In genomic region chr7:36747969-36748574, GRCh38 we compare ENCODE assay signal across 12 cellular contexts. TPM values are rescaled to one million over a fixed set of nuclear protein-coding genes. Genes with fewer than 3 reads are reported as not detected.
DNase-seq lines count a peak whose midpoint lies in the region; ATAC-seq, FAIRE-seq and TF ChIP-seq lines count a peak whose summit lies in the region.
"Had no signal": no experiment of that assay in that cellular context is flagged by ENCODE, and none has a peak within 500 bp of the region (broad histone marks: within the 10 kb centered on the region; RNA-seq: fewer than 3 reads in every experiment).

No MANE protein-coding gene starts in this region.

- CTCF ChIA-PET in A549 (lab: Yijun Ruan, JAX): interaction anchor here (0.9 to 1.9 kb wide), 2 partner anchors 9 to 77 kb away, joined by 5 to 6 read pairs; no protein-coding TSS in a partner anchor
- CTCF ChIA-PET in PC-9 (lab: Charles Lee): no interaction called here
- CTCF ChIA-PET in naive thymus-derived CD4-positive, alpha-beta T cell (lab: Charles Lee): interaction anchor here (1.0 kb wide), 1 partner anchor 77 kb away, joined by 3 read pairs; no protein-coding TSS in a partner anchor

- peaks cover 22% of the 10 kb centered on the region; the same call in 2 of the 3 replicates for H3K4me1 ChIP-seq in A549
- H3K4me1 ChIP-seq in KMS-11 (ENCODE audit: low read depth, poor library complexity, severe bottlenecking): peaks cover 26% of the 10 kb centered on the region
- H3K4me1 ChIP-seq in PC-9 (replicated peaks; ENCODE audit: insufficient read depth): no peaks in the 10 kb centered on the region
- H3K4me1 ChIP-seq in naive thymus-derived CD4-positive, alpha-beta T cell (ENCODE audit: control insufficient read depth in 2 of 2, insufficient read depth in 2 of 2, low read length in 2 of 2): peaks cover 0 to 11% of the 10 kb centered on the region in 2 donors

- no peaks in the 10 kb centered on the region for H3K27me3 Mint-ChIP-seq in chondrocyte (ENCODE audit: low read depth)
- peaks cover 0 to 8% (median 0%) of the 10 kb centered on the region in 5 donors for H3K27me3 Mint-ChIP-seq in naive thymus-derived CD4-positive, alpha-beta T cell

- H3K27me3 ChIP-seq in KMS-11 (ENCODE audit: insufficient read depth, low read depth): no peaks in the 10 kb centered on the region
- peaks cover 67% of the 10 kb centered on the region for H3K27me3 ChIP-seq in PC-9 (ENCODE audit: insufficient read depth, low read depth)
- H3K27me3 ChIP-seq in naive thymus-derived CD4-positive, alpha-beta T cell (ENCODE audit: control insufficient read depth in 2 of 2, insufficient read depth in 2 of 2, low read length in 2 of 2): no peaks in the 10 kb centered on the region
- H3K27me3 ChIP-seq: dorsolateral prefrontal cortex had no signal

- TF ChIP-seq CTCF in A549 (IDR thresholded peaks at IDR 0.05): no peak
- no peak for TF ChIP-seq CTCF in KMS-11 (conservative IDR thresholded peaks at IDR 0.05; ENCODE audit: low read depth, low read length)
- no peak for TF ChIP-seq CTCF in chondrocyte (IDR thresholded peaks at IDR 0.05)
- no peak for TF ChIP-seq CTCF in PC-9 (conservative IDR thresholded peaks at IDR 0.05)

- H3K9ac ChIP-seq in KMS-11: no peak overlapping the region

- WGBS in A549 (ENCODE audit: missing lambda C conversion rate): 62% methylated on average over 8 of the region's 8 CpGs

- H3K4me3 ChIP-seq in A549: no peak overlapping the region
- no peak overlapping the region for H3K4me3 ChIP-seq in KMS-11 (IDR thresholded peaks at IDR 0.05; ENCODE audit: insufficient read depth, low read depth, low read length)
- no peak overlapping the region for H3K4me3 ChIP-seq in PC-9
- no peak overlapping the region for H3K4me3 ChIP-seq in naive thymus-derived CD4-positive, alpha-beta T cell (ENCODE audit: low read length)
- H3K4me3 ChIP-seq: dorsolateral prefrontal cortex had no signal

- FAIRE-seq in A549 (lab: Jason Lieb, UNC): no peak
- peak; percentile 76 for FAIRE-seq in GM18507 (lab: Jason Lieb, UNC)

- TF ChIP-seq POLR2A in A549 (IDR thresholded peaks at IDR 0.05; ENCODE audit: low read length): no peak

- no peak overlapping the region for H3K4me3 Mint-ChIP-seq in chondrocyte (ENCODE audit: unreplicated experiment)
- H3K4me3 Mint-ChIP-seq in naive thymus-derived CD4-positive, alpha-beta T cell: peak overlapping the region in 3 of 10 donors; percentile 20 to 33 (median 26)
- H3K4me3 Mint-ChIP-seq: neural crest cell had no signal

- DNase-seq in A549 (ENCODE audit: low read depth in 1 of 2, low spot score in 1 of 2): no peak
- DNase-seq in GM18507 (ENCODE audit: extremely low spot score, insufficient read length, low read depth): no peak
- DNase-seq in chondrocyte (ENCODE audit: low spot score): no peak
- DNase-seq in PC-9: no peak
- DNase-seq in SHP77 treated with DMSO at 0.1 percent for 48 hours (lab: John Stamatoyannopoulos, UW): no peak
- DNase-seq in GM19238 (ENCODE audit: insufficient read length, low spot score): no peak
- no peak for DNase-seq in naive thymus-derived CD4-positive, alpha-beta T cell
- DNase-seq: dorsolateral prefrontal cortex, foreskin melanocyte had no signal

- H3K9me2 ChIP-seq in PC-9 (ENCODE audit: insufficient read depth): no peaks in the 10 kb centered on the region

- TF ChIP-seq EP300 in A549 (IDR thresholded peaks at IDR 0.05): no peak

- no peaks in the 10 kb centered on the region for H3K9me3 Mint-ChIP-seq in chondrocyte (ENCODE audit: low read depth)
- peaks cover 0 to 11% (median 0%) of the 10 kb centered on the region in 11 donors for H3K9me3 Mint-ChIP-seq in naive thymus-derived CD4-positive, alpha-beta T cell
- H3K9me3 Mint-ChIP-seq: neural crest cell had no signal

- H3K36me3 Mint-ChIP-seq in chondrocyte (ENCODE audit: low read depth): peaks cover 1% of the 10 kb centered on the region
- peaks cover 0 to 21% (median 5%) of the 10 kb centered on the region in 5 donors for H3K36me3 Mint-ChIP-seq in naive thymus-derived CD4-positive, alpha-beta T cell

- POLR2A ChIA-PET in A549 (lab: Yijun Ruan, JAX) (no interaction called here), PC-9 (lab: Charles Lee; ENCODE audit: unreplicated experiment) (no interaction called here)
- POLR2A ChIA-PET in naive thymus-derived CD4-positive, alpha-beta T cell (lab: Charles Lee): interaction anchor here (1.1 to 1.2 kb wide), 2 partner anchors 29 to 112 kb away, joined by 3 to 4 read pairs; no protein-coding TSS in a partner anchor

- peak overlapping the region; percentile 55 for H3K4me2 ChIP-seq in A549
- H3K4me2 ChIP-seq in KMS-11: peak overlapping the region; percentile 26
- H3K4me2 ChIP-seq in PC-9: no peak overlapping the region

- H3F3A ChIP-seq in PC-9 (ENCODE audit: insufficient read depth, low read depth): no peaks in the 10 kb centered on the region

- no peak for TF ChIP-seq RAD21 in A549 (conservative IDR thresholded peaks at IDR 0.05 in 1 of 2, IDR thresholded peaks at IDR 0.05 in 1 of 2)

- H2AFZ ChIP-seq in KMS-11 (ENCODE audit: low read depth) (no peak overlapping the region), PC-9 (no peak overlapping the region)

- H3K9me3 ChIP-seq in A549: no peaks in the 10 kb centered on the region
- no peaks in the 10 kb centered on the region for H3K9me3 ChIP-seq in PC-9 (ENCODE audit: insufficient read depth, low read depth)
- H3K9me3 ChIP-seq in naive thymus-derived CD4-positive, alpha-beta T cell (ENCODE audit: control insufficient read depth in 2 of 3, low read length in 3 of 3): no peaks in the 10 kb centered on the region

- ATAC-seq in A549: no peak
- no peak for ATAC-seq in naive thymus-derived CD4-positive, alpha-beta T cell

- BruUV-seq in PC-9 (replicated peaks; lab: Mats Ljungman, UMichigan): no TSS peak

- H3K27ac Mint-ChIP-seq in chondrocyte (ENCODE audit: unreplicated experiment): peak overlapping the region; percentile 63
- H3K27ac Mint-ChIP-seq in naive thymus-derived CD4-positive, alpha-beta T cell: peak overlapping the region in 3 of 9 donors; percentile 43 to 60 (median 43)

- H4K20me1 ChIP-seq in KMS-11 (ENCODE audit: insufficient read depth) (no peaks in the 10 kb centered on the region), PC-9 (ENCODE audit: insufficient read depth) (no peaks in the 10 kb centered on the region)

- H3K4me1 Mint-ChIP-seq in chondrocyte (ENCODE audit: low read depth): peaks cover 41% of the 10 kb centered on the region
- H3K4me1 Mint-ChIP-seq in naive thymus-derived CD4-positive, alpha-beta T cell: peaks cover 5 to 22% (median 15%) of the 10 kb centered on the region in 7 donors

- intact Hi-C loops in PC-9 (cut with micrococcal nuclease; ENCODE audit: unreplicated experiment): no loop called here
- intact Hi-C loops in naive thymus-derived CD4-positive, alpha-beta T cell (cut with micrococcal nuclease): no loop called here

- peak overlapping the region; percentile 25 to 41; a peak in 5 of 6 replicates for H3K27ac ChIP-seq in A549
- H3K27ac ChIP-seq in KMS-11: no peak overlapping the region
- no peak overlapping the region for H3K27ac ChIP-seq in PC-9
- H3K27ac ChIP-seq in naive thymus-derived CD4-positive, alpha-beta T cell (ENCODE audit: low read depth, low read length): no peak overlapping the region
- H3K27ac ChIP-seq: dorsolateral prefrontal cortex had no signal

- H3K79me2 ChIP-seq in KMS-11 (ENCODE audit: insufficient read depth, low read depth): no peaks in the 10 kb centered on the region
- no peaks in the 10 kb centered on the region for H3K79me2 ChIP-seq in PC-9 (ENCODE audit: low read depth)

- H3K36me3 ChIP-seq in KMS-11 (ENCODE audit: insufficient read depth) (no peaks in the 10 kb centered on the region), PC-9 (ENCODE audit: low read depth) (no peaks in the 10 kb centered on the region)
- no peaks in the 10 kb centered on the region for H3K36me3 ChIP-seq in naive thymus-derived CD4-positive, alpha-beta T cell (ENCODE audit: control insufficient read depth in 2 of 3, insufficient read depth in 3 of 3, low read length in 3 of 3)

TF ChIP-seq in A549, 52 proteins besides CTCF, POLR2A, EP300 and RAD21 (continues in another document):
- TF ChIP-seq FOSB (CRISPR knock-in tag; IDR thresholded peaks at IDR 0.05) (no peak), BHLHE40 (IDR thresholded peaks at IDR 0.05; ENCODE audit: low read depth, low read length) (no peak), E2F6 (IDR thresholded peaks at IDR 0.05; ENCODE audit: borderline replicate concordance, low read depth) (no peak), MAFK (IDR thresholded peaks at IDR 0.05; ENCODE audit: partially characterized antibody) (no peak), USF2 (IDR thresholded peaks at IDR 0.05) (no peak), ZFP36 (IDR thresholded peaks at IDR 0.05; ENCODE audit: borderline replicate concordance, partially characterized antibody) (no peak)
- TF ChIP-seq, protein P1, sequence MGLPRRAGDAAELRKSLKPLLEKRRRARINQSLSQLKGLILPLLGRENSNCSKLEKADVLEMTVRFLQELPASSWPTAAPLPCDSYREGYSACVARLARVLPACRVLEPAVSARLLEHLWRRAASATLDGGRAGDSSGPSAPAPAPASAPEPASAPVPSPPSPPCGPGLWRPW (IDR thresholded peaks at IDR 0.05): no peak
- TF ChIP-seq, protein P2, sequence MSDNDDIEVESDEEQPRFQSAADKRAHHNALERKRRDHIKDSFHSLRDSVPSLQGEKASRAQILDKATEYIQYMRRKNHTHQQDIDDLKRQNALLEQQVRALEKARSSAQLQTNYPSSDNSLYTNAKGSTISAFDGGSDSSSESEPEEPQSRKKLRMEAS (IDR thresholded peaks at IDR 0.05): no peak

RNA-seq across cellular contexts. Expression of gene AOAH, which starts 23.8 kb away (rescaled TPM):
- 0.09 TPM in 1 of 2 replicates, not detected in the other for polyA plus RNA-seq in A549 (2011; rRNA removed)
- polyA plus RNA-seq in A549 (2012; cell fraction: cytosol; rRNA removed): not detected in 2 replicates
- polyA plus RNA-seq in A549 (2012; cell fraction: nucleus; rRNA removed): not detected in 2 replicates
- polyA plus RNA-seq in A549 (2017; fragmentation: RNase III; extraction: RNeasy Plus Mini Kit Qiagen cat#74134 plus additional on column Dnase treatment): not detected in 3 replicates
- not detected in 2 replicates for polyA minus RNA-seq in A549 (2011; rRNA and poly(A)+ RNA removed)
- total RNA-seq in chondrocyte: not detected in 3 replicates
- not detected in 2 replicates for total RNA-seq in PC-9 (2021)
- total RNA-seq in naive thymus-derived CD4-positive, alpha-beta T cell: 100 to 1,000 TPM in 1 of 5 experiments, 10 to 100 TPM in 2, 1 to 10 TPM in 2; 6.3 to 127 (median 22.1) TPM
- 10 to 100 TPM; 13.9 to 15.5 TPM for polyA plus RNA-seq in naive thymus-derived CD4-positive, alpha-beta T cell
- total RNA-seq: neural crest cell had no signal
- polyA plus RNA-seq: BJ had no signal

Comparison
In these comparisons a context has a peak if more than half of its experiments do, and no peak if none do; other contexts are left out.
1. H3K27ac ChIP-seq: peak in A549 (2 of 2); none in KMS-11 (single experiment), PC-9 (single experiment) and naive thymus-derived CD4-positive, alpha-beta T cell (single experiment).